In genomic region chr10:104274762-104275721, GRCh38 we compare ENCODE assay signal across 8 cellular contexts. TPM values are rescaled to one million over a fixed set of nuclear protein-coding genes. Genes with fewer than 3 reads are reported as not detected.
DNase-seq lines count a peak whose midpoint lies in the region; ATAC-seq, FAIRE-seq and TF ChIP-seq lines count a peak whose summit lies in the region.

No MANE protein-coding gene starts in this region.

- no peaks in the 10 kb centered on the region for H3K9me3 ChIP-seq in BLaER1

- no peaks in the 10 kb centered on the region for H3K9me3 Mint-ChIP-seq in activated T-cell treated with anti-CD3 and anti-CD28 coated beads, Interleukin-2, amount 50 U/mL, for 4 hours
- no peaks in the 10 kb centered on the region for H3K9me3 Mint-ChIP-seq in nephron progenitor cell

- no peak overlapping the region for H3K4me3 ChIP-seq in BLaER1

- peak overlapping the region; percentile 43 for H3K4me3 Mint-ChIP-seq in activated T-cell treated with anti-CD3 and anti-CD28 coated beads, Interleukin-2, amount 50 U/mL, for 4 hours
- H3K4me3 Mint-ChIP-seq in nephron progenitor cell = peak overlapping the region; percentile 55

- H3K4me1 Mint-ChIP-seq in activated T-cell treated with anti-CD3 and anti-CD28 coated beads, Interleukin-2, amount 50 U/mL, for 4 hours (ENCODE audit: low read depth) = peaks cover 4% of the 10 kb centered on the region
- H3K4me1 Mint-ChIP-seq in nephron progenitor cell = no peaks in the 10 kb centered on the region

- DNase-seq in NCI-H146 (lab: John Stamatoyannopoulos, UW) (peak; percentile 80), nephron progenitor cell (peak; percentile 58), urothelium cell line (ENCODE audit: low spot score) (peak; percentile 82), dedifferentiated amniotic fluid mesenchymal stem cell (ENCODE audit: extremely low spot score) (no peak)
- peak; percentile 47 for DNase-seq in activated T-cell treated with anti-CD3 and anti-CD28 coated beads, Interleukin-2, amount 50 U/mL, for 4 hours

- no peak overlapping the region for H3K27ac ChIP-seq in BLaER1

- no peaks in the 10 kb centered on the region for H3K4me1 ChIP-seq in BLaER1

- no peaks in the 10 kb centered on the region for H4K20me1 ChIP-seq in BLaER1

- H3K4me2 ChIP-seq in BLaER1 = peak overlapping the region; percentile 47

- peak; percentile 90 for ATAC-seq in GM21423 (IDR thresholded peaks at IDR 0.05; ENCODE audit: unreplicated experiment)
- ATAC-seq in activated T-cell treated with anti-CD3 and anti-CD28 coated beads, Interleukin-2, amount 50 U/mL, for 4 hours = peak; percentile 91 to 93
- ATAC-seq in esophagus mucosa = peak; percentile 84

- H3K36me3 Mint-ChIP-seq in activated T-cell treated with anti-CD3 and anti-CD28 coated beads, Interleukin-2, amount 50 U/mL, for 4 hours (ENCODE audit: insufficient read depth) = no peaks in the 10 kb centered on the region
- H3K36me3 Mint-ChIP-seq in nephron progenitor cell (ENCODE audit: low read depth) = no peaks in the 10 kb centered on the region

- no peak overlapping the region for H3K9ac ChIP-seq in BLaER1

- no peak overlapping the region for H3K27ac Mint-ChIP-seq in nephron progenitor cell

- no peaks in the 10 kb centered on the region for H3K36me3 ChIP-seq in BLaER1

- no peak for FAIRE-seq in urothelium cell line (lab: Jason Lieb, UNC)

- H3K27me3 ChIP-seq in BLaER1 = peaks cover 24% of the 10 kb centered on the region

- peak; percentile 81 for TF ChIP-seq CTCF in nephron progenitor cell (IDR thresholded peaks at IDR 0.05)

- H3K27me3 Mint-ChIP-seq in activated T-cell treated with anti-CD3 and anti-CD28 coated beads, Interleukin-2, amount 50 U/mL, for 4 hours (ENCODE audit: low read depth) = peaks cover 8% of the 10 kb centered on the region
- peaks cover 28% of the 10 kb centered on the region for H3K27me3 Mint-ChIP-seq in nephron progenitor cell (ENCODE audit: low read depth, poor library complexity)

RNA-seq across cellular contexts. Expression of gene GSTO2, which starts 6.1 kb away (rescaled TPM):
- total RNA-seq in activated T-cell treated with anti-CD3 and anti-CD28 coated beads, Interleukin-2, amount 50 U/mL, for 4 hours = 1 to 10 TPM in 1 of 3 donors, under 1 TPM in 2; 0.33 to 1.1 (median 0.73) TPM
- 25.1 TPM for total RNA-seq in esophagus mucosa

RNA-seq across cellular contexts. Expression of gene GSTO1, which starts 20.4 kb away (rescaled TPM):
- total RNA-seq in activated T-cell treated with anti-CD3 and anti-CD28 coated beads, Interleukin-2, amount 50 U/mL, for 4 hours = 100 to 1,000 TPM in 1 of 3 donors, 10 to 100 TPM in 2; 74.8 to 115 (median 94.5) TPM
- 52.4 TPM for total RNA-seq in esophagus mucosa

RNA-seq across cellular contexts. Expression of gene CFAP43, which starts 42.9 kb away (rescaled TPM):
- total RNA-seq in activated T-cell treated with anti-CD3 and anti-CD28 coated beads, Interleukin-2, amount 50 U/mL, for 4 hours = under 1 TPM in 1 of 3 donors, not detected in 2; 0.20 TPM
- not detected for total RNA-seq in esophagus mucosa

Comparison
In these comparisons a context has a peak if more than half of its experiments do, and no peak if none do; other contexts are left out.
1. RNA of gene GSTO2, which starts 6.1 kb away (total RNA-seq): 25.1 TPM in esophagus mucosa (single experiment); 0.33 to 1.1 TPM in activated T-cell treated with anti-CD3 and anti-CD28 coated beads, Interleukin-2, amount 50 U/mL, for 4 hours; every median in the first group is over 10 times any median in the second.
2. Peak in every context shown above with its lines, with median percentiles within 50 percentile points of each other: ATAC-seq.